7 cellular contexts compared by ENCODE assay signal in the genomic region with DNA sequence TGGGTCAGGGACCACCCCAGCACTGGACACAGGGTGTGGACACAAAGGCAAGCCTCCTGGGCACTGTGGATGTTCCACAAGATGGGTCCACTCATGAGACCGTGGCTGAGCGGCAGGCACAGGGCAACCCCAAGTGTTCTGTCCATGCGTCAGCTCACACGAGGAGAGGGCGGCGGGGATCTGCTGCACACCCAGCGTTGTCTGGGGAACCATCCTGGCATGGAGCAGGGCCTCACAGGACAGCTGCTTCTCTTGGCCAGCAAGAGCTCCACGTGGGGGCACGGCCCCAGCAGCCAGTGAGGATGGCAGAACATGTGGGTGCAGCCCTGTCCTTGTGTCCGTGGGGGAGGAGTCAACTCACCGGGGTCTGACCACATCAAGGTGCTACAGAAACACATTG.
"Had no signal": no experiment of that assay in that cellular context is flagged by ENCODE, and none has a peak within 500 bp of the region (broad histone marks: within the 10 kb centered on the region; RNA-seq: fewer than 3 reads in every experiment).

No MANE protein-coding gene starts in this region.

- H3K27ac ChIP-seq: HL-60 had no signal

- H3K36me3 ChIP-seq: HAP-1 had no signal

- H3K27ac Mint-ChIP-seq: GM23338, HFFc6 had no signal

- DNase-seq: H7, HFFc6, IMR-90 had no signal

- H3K4me2 ChIP-seq: GM23338 had no signal

- H2AFZ ChIP-seq: GM23338 had no signal

- H3K4me1 ChIP-seq: HAP-1 had no signal

- H3K4me3 Mint-ChIP-seq: GM23338, HFFc6 had no signal

- H3K4me3 ChIP-seq: GM23338, HAP-1 had no signal

- H3K9me3 ChIP-seq: HAP-1 had no signal

- ATAC-seq: GM23338, HCT116 had no signal
